ENCODE assay signal across 8 cellular contexts in the genomic region with DNA sequence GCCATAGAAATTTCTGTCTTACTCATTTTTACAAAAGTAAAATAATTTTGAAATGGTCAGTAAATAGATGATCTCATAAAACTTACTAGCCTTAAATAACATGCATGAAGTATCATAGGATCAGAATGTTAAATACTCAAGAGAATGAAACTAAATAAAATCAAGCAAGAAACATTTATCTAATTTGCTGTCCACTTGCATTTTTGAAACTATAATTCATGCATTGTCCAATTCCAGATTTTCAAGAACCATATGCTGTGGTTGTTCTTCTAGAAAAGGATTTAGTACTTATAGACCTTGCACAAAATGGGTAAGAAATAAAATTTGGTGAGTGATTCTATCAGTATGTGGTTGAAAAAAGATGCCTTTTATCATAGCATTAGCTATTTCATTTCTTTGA.
"Had no signal": no experiment of that assay in that cellular context is flagged by ENCODE, and none has a peak within 500 bp of the region (broad histone marks: within the 10 kb centered on the region; RNA-seq: fewer than 3 reads in every experiment).

No MANE protein-coding gene starts in this region.

- H3K27me3 ChIP-seq: adrenal gland had no signal

- H3K4me1 ChIP-seq: lower lobe of right lung had no signal

- ATAC-seq: left cardiac atrium, lower lobe of right lung, WTC11 had no signal

- H3K9me3 ChIP-seq: adrenal gland, lower lobe of right lung had no signal

- DNase-seq: activated CD4-positive, alpha-beta T cell treated with anti-CD3 and anti-CD28 coated beads for 48 hours; activated naive CD4-positive, alpha-beta T cell treated with anti-CD3 and anti-CD28 coated beads for 36 hours; adrenal gland; hippocampal formation; left cardiac atrium; lower lobe of right lung; small intestine had no signal

- H3K27ac ChIP-seq: adrenal gland, lower lobe of right lung had no signal

- H3K4me3 ChIP-seq: adrenal gland, lower lobe of right lung had no signal
